In the genomic region with DNA sequence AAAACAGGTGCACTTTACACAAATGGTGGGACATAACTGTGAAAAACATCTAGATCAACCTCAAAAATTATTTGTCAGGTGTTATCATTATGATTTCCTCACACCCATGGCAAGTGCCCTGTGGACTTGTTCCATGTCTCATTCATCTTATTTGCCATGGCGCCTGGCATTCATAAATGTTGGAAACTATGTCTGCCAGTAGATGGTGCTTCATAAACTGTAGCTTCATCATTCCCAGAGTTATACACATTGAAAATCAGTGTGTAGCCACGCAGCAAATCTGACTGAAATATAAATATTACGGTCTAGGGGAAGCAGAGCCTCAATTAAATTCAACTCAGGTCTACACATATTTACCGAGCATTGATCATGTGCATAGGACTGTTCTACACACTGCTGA, we compare ENCODE assay signal across 14 cellular contexts.
DNase-seq lines count a peak whose midpoint lies in the region; ATAC-seq and TF ChIP-seq lines count a peak whose summit lies in the region.
"Had no signal": no experiment of that assay in that cellular context is flagged by ENCODE, and none has a peak within 500 bp of the region (broad histone marks: within the 10 kb centered on the region; RNA-seq: fewer than 3 reads in every experiment).

No MANE protein-coding gene starts in this region.

- H3K27me3 ChIP-seq in ascending aorta, result no peaks in the 10 kb centered on the region
- H3K27me3 ChIP-seq: pancreas had no signal

- no peaks in the 10 kb centered on the region for H3K36me3 Mint-ChIP-seq in HFFc6 (ENCODE audit: low read depth)

- peak; percentile 54; the same call in 1 of the 2 replicates for TF ChIP-seq CTCF in HFFc6 (IDR thresholded peaks at IDR 0.05)
- TF ChIP-seq CTCF in ascending aorta (IDR thresholded peaks at IDR 0.05), result peak in 2 of 3 experiments; percentile 20 to 33

- DNase-seq in DMS53 (lab: John Stamatoyannopoulos, UW) (peak; percentile 6), DMS53 treated with DMSO at 0.1 percent for 48 hours (lab: John Stamatoyannopoulos, UW; ENCODE audit: unreplicated experiment) (no peak), HFFc6 (peak; percentile 3), ascending aorta (ENCODE audit: low spot score in 2 of 2) (no peak), myocyte (ENCODE audit: low read depth) (peak; percentile 9)
- DNase-seq in stimulated activated CD8-positive, alpha-beta memory T cell treated with anti-CD3 and anti-CD28 coated beads, Interleukin-4, amount 100 ng/mL, for 48 hours, result no peak
- DNase-seq: activated CD4-positive, alpha-beta T cell treated with anti-CD3 and anti-CD28 coated beads for 1 hour; mesenchymal stem cell; NCI-H187 treated with DMSO at 0.1 percent for 48 hours; NCI-H748 treated with DMSO at 0.1 percent for 48 hours; pancreas had no signal

- intact Hi-C loops in ascending aorta (cut with DNase I), result loop anchor here (10.0 kb wide), 1 partner anchor 145 kb away; no protein-coding TSS in a partner anchor

- H3K27ac ChIP-seq in ascending aorta, result no peak overlapping the region
- H3K27ac ChIP-seq: pancreas had no signal

- no peaks in the 10 kb centered on the region for H3K4me1 ChIP-seq in ascending aorta
- H3K4me1 ChIP-seq: pancreas had no signal

- no peak for ATAC-seq in GM18858 (IDR thresholded peaks at IDR 0.05; ENCODE audit: unreplicated experiment)
- ATAC-seq in HG03039 (IDR thresholded peaks at IDR 0.05; ENCODE audit: unreplicated experiment), result no peak
- ATAC-seq: pancreas had no signal

- peaks cover 1% of the 10 kb centered on the region; the same call in 1 of the 2 replicates for H3K27me3 Mint-ChIP-seq in HFFc6 (ENCODE audit: insufficient read depth)
- H3K27me3 Mint-ChIP-seq: IgD-negative memory B cell had no signal

- H3K36me3 ChIP-seq in ascending aorta, result no peaks in the 10 kb centered on the region
- H3K36me3 ChIP-seq: pancreas had no signal

- no peak overlapping the region for H3K4me3 ChIP-seq in ascending aorta
- H3K4me3 ChIP-seq: pancreas had no signal

- H3K4me1 Mint-ChIP-seq in HFFc6 (ENCODE audit: low read depth), result no peaks in the 10 kb centered on the region

- H3K9me3 Mint-ChIP-seq in HFFc6, result no peaks in the 10 kb centered on the region
- H3K9me3 Mint-ChIP-seq: IgD-negative memory B cell had no signal

- no peaks in the 10 kb centered on the region for H3K9me3 ChIP-seq in ascending aorta
- H3K9me3 ChIP-seq: pancreas had no signal

- no peak overlapping the region for H3K27ac Mint-ChIP-seq in HFFc6
- H3K27ac Mint-ChIP-seq: IgD-negative memory B cell had no signal

- H3K4me3 Mint-ChIP-seq in HFFc6, result no peak overlapping the region
- H3K4me3 Mint-ChIP-seq: IgD-negative memory B cell had no signal

Comparison
In these comparisons a context has a peak if more than half of its experiments do, and no peak if none do; other contexts are left out.
1. DNase-seq: peak in DMS53 (single experiment), HFFc6 (single experiment) and myocyte (single experiment); none in DMS53 treated with DMSO at 0.1 percent for 48 hours (single experiment), ascending aorta (0 of 2) and stimulated activated CD8-positive, alpha-beta memory T cell treated with anti-CD3 and anti-CD28 coated beads, Interleukin-4, amount 100 ng/mL, for 48 hours (single experiment).